26 cellular contexts compared by ENCODE assay signal in genomic region chr9:96251451-96251850, GRCh38. TPM values are rescaled to one million over a fixed set of nuclear protein-coding genes. Genes with fewer than 3 reads are reported as not detected.
DNase-seq lines count a peak whose midpoint lies in the region; ATAC-seq and TF ChIP-seq lines count a peak whose summit lies in the region.
"Had no signal": no experiment of that assay in that cellular context is flagged by ENCODE, and none has a peak within 500 bp of the region (broad histone marks: within the 10 kb centered on the region; RNA-seq: fewer than 3 reads in every experiment).

No MANE protein-coding gene starts in this region.

- TF ChIP-seq CTCF in PC-3 (conservative IDR thresholded peaks at IDR 0.05; ENCODE audit: low read depth, low read length), result no peak

- POLR2A ChIA-PET in PC-3 (lab: Charles Lee; ENCODE audit: unreplicated experiment), result no interaction called here

- DNase-seq in HCEC 1CT, result peak; percentile 46
- peak; percentile 62 for DNase-seq in PC-3
- peak; percentile 60 for DNase-seq in epithelial cell of prostate (ENCODE audit: low read depth, low spot score)
- no peak for DNase-seq in germinal center (ENCODE audit: low spot score)
- DNase-seq in T-helper 17 cell, result no peak
- DNase-seq in D341Med (ENCODE audit: low spot score), result no peak
- DNase-seq in SHP77 treated with DMSO at 0.1 percent for 48 hours (lab: John Stamatoyannopoulos, UW), result no peak
- DNase-seq: BE2C; CD4-positive, CD25-positive, alpha-beta regulatory T cell; DMS79; H9; IMR-90; MV-4-11; NCI-H1105 treated with DMSO at 0.1 percent for 48 hours; NCI-H2029 treated with DMSO at 0.1 percent for 48 hours; NCI-H2171; NCI-H446; NCI-H526; SIG-M5; SK-N-SH had no signal

- H3K9ac ChIP-seq in PC-3 (ENCODE audit: low read length), result no peak overlapping the region
- H3K9ac ChIP-seq: KMS-11, SK-N-SH had no signal

- no TSS peak for BruUV-seq in PC-3 (replicated peaks; lab: Mats Ljungman, UMichigan)

- no peaks in the 10 kb centered on the region for H3K36me3 ChIP-seq in PC-3 (ENCODE audit: low read depth, low read length)
- H3K36me3 ChIP-seq: BE2C had no signal

- no peaks in the 10 kb centered on the region for H3K9me2 ChIP-seq in PC-3 (replicated peaks; ENCODE audit: low read length)
- H3K9me2 ChIP-seq: SK-N-SH had no signal

- H4K20me1 ChIP-seq in PC-3 (ENCODE audit: low read length), result no peaks in the 10 kb centered on the region

- H3K9me3 ChIP-seq in PC-3 (ENCODE audit: low read length) (no peaks in the 10 kb centered on the region), T-helper 17 cell (ENCODE audit: control insufficient read depth, low read length, poor library complexity, severe bottlenecking) (no peaks in the 10 kb centered on the region)
- H3K9me3 ChIP-seq: BE2C, SK-N-SH had no signal

- H3K79me2 ChIP-seq in PC-3 (ENCODE audit: low read length), result no peaks in the 10 kb centered on the region

- no peak overlapping the region for H2AFZ ChIP-seq in PC-3 (ENCODE audit: low read length)

- no peak for ATAC-seq in PC-3
- ATAC-seq in T-helper 17 cell, result no peak
- ATAC-seq: GM12878 had no signal

- H3K4me3 ChIP-seq in PC-3 (ENCODE audit: low read length), result no peak overlapping the region
- H3K4me3 ChIP-seq: GM12878 had no signal

- no peak overlapping the region for H3K4me3 Mint-ChIP-seq in T-helper 17 cell
- H3K4me3 Mint-ChIP-seq: CD4-positive, CD25-positive, alpha-beta regulatory T cell; H9 had no signal

- peaks cover 37% of the 10 kb centered on the region for H3K27me3 Mint-ChIP-seq in T-helper 17 cell
- H3K27me3 Mint-ChIP-seq: CD4-positive, CD25-positive, alpha-beta regulatory T cell had no signal

- no peak overlapping the region for H3K4me2 ChIP-seq in PC-3 (ENCODE audit: low read length)
- H3K4me2 ChIP-seq: KMS-11, SK-N-SH had no signal

- H3F3A ChIP-seq in PC-3 (ENCODE audit: low read length, unreplicated experiment), result no peaks in the 10 kb centered on the region

- H3K36me3 Mint-ChIP-seq in T-helper 17 cell (ENCODE audit: low read depth), result no peaks in the 10 kb centered on the region
- H3K36me3 Mint-ChIP-seq: CD4-positive, CD25-positive, alpha-beta regulatory T cell had no signal

- no peaks in the 10 kb centered on the region for H3K27me3 ChIP-seq in PC-3 (ENCODE audit: low read length)
- H3K27me3 ChIP-seq: BE2C had no signal

- peaks cover 8% of the 10 kb centered on the region; the same call in 1 of the 2 replicates for H3K4me1 ChIP-seq in PC-3 (ENCODE audit: insufficient read depth, low read length)
- H3K4me1 ChIP-seq: BE2C had no signal

- H3K27ac ChIP-seq in PC-3 (ENCODE audit: low read length) (no peak overlapping the region), epithelial cell of prostate (no peak overlapping the region)
- H3K27ac ChIP-seq: HL-60, KMS-11 had no signal

- CTCF ChIA-PET in PC-3 (lab: Charles Lee), result no interaction called here

- H3K4me1 Mint-ChIP-seq in T-helper 17 cell, result peaks cover 2% of the 10 kb centered on the region

- H3K27ac Mint-ChIP-seq in T-helper 17 cell, result no peak overlapping the region
- H3K27ac Mint-ChIP-seq: CD4-positive, CD25-positive, alpha-beta regulatory T cell; H9 had no signal

- intact Hi-C loops in PC-3 (cut with micrococcal nuclease), result no loop called here

RNA-seq across cellular contexts. Expression of gene HSD17B3, which starts 50.5 kb away (rescaled TPM):
- total RNA-seq in PC-3 (2014; rRNA removed), result 0.26 TPM in 1 of 2 replicates, not detected in the other
- total RNA-seq in T-helper 17 cell, result 1 to 10 TPM; 1.1 to 1.2 TPM
- total RNA-seq: A673, GM12878, H9, OCI-LY7, RPMI7951 had no signal

Comparison
In these comparisons a context has a peak if more than half of its experiments do, and no peak if none do; other contexts are left out.
1. DNase-seq: peak in HCEC 1CT (single experiment), PC-3 (single experiment) and epithelial cell of prostate (single experiment); none in germinal center (single experiment), T-helper 17 cell (0 of 3), D341Med (single experiment) and SHP77 treated with DMSO at 0.1 percent for 48 hours (single experiment).